19 cellular contexts compared by ENCODE assay signal in genomic region chr2:39723946-39724827, GRCh38. TPM values are rescaled to one million over a fixed set of nuclear protein-coding genes. Genes with fewer than 3 reads are reported as not detected.
A peak's percentile ranks its signal among the peaks of the same experiment; 100 is the strongest.
DNase-seq lines count a peak whose midpoint lies in the region; ATAC-seq and TF ChIP-seq lines count a peak whose summit lies in the region.
"Had no signal": no experiment of that assay in that cellular context is flagged by ENCODE, and none has a peak within 500 bp of the region (broad histone marks: within the 10 kb centered on the region; RNA-seq: fewer than 3 reads in every experiment).

No MANE protein-coding gene starts in this region.

- 27 to 32% methylated on average over 9 of the region's 9 CpGs for WGBS in aorta, 2 donors

- ATAC-seq in aorta (ENCODE audit: low FRiP score): no peak
- ATAC-seq in activated CD4-positive, CD25-positive, alpha-beta regulatory T cell treated with anti-CD3 and anti-CD28 coated beads, Interleukin-2, amount 50 U/mL, for 24 hours: no peak
- ATAC-seq: mucosa of descending colon, T-helper 17 cell had no signal

- H3K27ac ChIP-seq in cardiac muscle cell (peak overlapping the region; percentile 98), right atrium auricular region (peak overlapping the region in 1 of 2 donors; percentile 34), aorta (ENCODE audit: low read depth in 1 of 2, low read length in 2 of 2) (peak overlapping the region; percentile 15 to 21)
- H3K27ac ChIP-seq: ovary, RWPE1 had no signal

- DNase-seq in cardiac muscle cell (ENCODE audit: low read depth in 1 of 2, low spot score in 1 of 2): peak in 1 of 2 donors; percentile 74
- no peak for DNase-seq in right atrium auricular region (ENCODE audit: low spot score)
- peak; percentile 30 for DNase-seq in amniotic epithelial cell (ENCODE audit: low read depth)
- DNase-seq in left kidney (ENCODE audit: low read depth, low spot score): peak; percentile 76
- DNase-seq in aorta: no peak
- no peak for DNase-seq in NCI-H446 treated with DMSO at 0.1 percent for 48 hours (lab: John Stamatoyannopoulos, UW)
- no peak for DNase-seq in T-helper 2 cell
- DNase-seq: activated CD4-positive, alpha-beta T cell treated with anti-CD3 and anti-CD28 coated beads for 1 hour; activated CD8-positive, alpha-beta memory T cell treated with anti-CD3 and anti-CD28 coated beads, Interleukin-2, amount 50 U/mL, for 48 hours; activated naive CD4-positive, alpha-beta T cell treated with anti-CD3 and anti-CD28 coated beads for 36 hours; GDM1; mucosa of descending colon; NCI-H82; ovary; substantia nigra; T-helper 17 cell had no signal

- H3K4me1 ChIP-seq in cardiac muscle cell (ENCODE audit: low read depth): peaks cover 19% of the 10 kb centered on the region
- peaks cover 0 to 7% of the 10 kb centered on the region in 2 donors for H3K4me1 ChIP-seq in right atrium auricular region
- H3K4me1 ChIP-seq in aorta (ENCODE audit: control insufficient read depth in 1 of 2, insufficient read depth in 2 of 2, low read length in 2 of 2): peaks cover 3 to 19% of the 10 kb centered on the region in 2 donors

- H3K9me3 ChIP-seq in cardiac muscle cell (ENCODE audit: low read depth) (no peaks in the 10 kb centered on the region), right atrium auricular region (no peaks in the 10 kb centered on the region), aorta (ENCODE audit: control insufficient read depth, low read length) (no peaks in the 10 kb centered on the region)
- H3K9me3 ChIP-seq: mucosa of descending colon, ovary had no signal

- H3K36me3 ChIP-seq in cardiac muscle cell (no peaks in the 10 kb centered on the region), right atrium auricular region (no peaks in the 10 kb centered on the region), aorta (ENCODE audit: control insufficient read depth in 1 of 2, insufficient read depth in 2 of 2, low read length in 1 of 2) (no peaks in the 10 kb centered on the region)
- H3K36me3 ChIP-seq: ovary had no signal

- intact Hi-C loops in aorta (cut with DNase I): no loop called here

- no peak overlapping the region for H3K4me3 ChIP-seq in cardiac muscle cell
- no peak overlapping the region for H3K4me3 ChIP-seq in right atrium auricular region
- no peak overlapping the region for H3K4me3 ChIP-seq in aorta (ENCODE audit: low read length in 2 of 2)
- H3K4me3 ChIP-seq: mucosa of descending colon, ovary had no signal

- TF ChIP-seq CTCF in cardiac muscle cell (IDR thresholded peaks at IDR 0.05; ENCODE audit: low read depth, low read length) (no peak), right atrium auricular region (IDR thresholded peaks at IDR 0.05) (no peak)

- no peaks in the 10 kb centered on the region for H3K27me3 ChIP-seq in cardiac muscle cell
- H3K27me3 ChIP-seq in right atrium auricular region: no peaks in the 10 kb centered on the region
- no peaks in the 10 kb centered on the region for H3K27me3 ChIP-seq in aorta (ENCODE audit: control insufficient read depth in 1 of 2, insufficient read depth in 2 of 2, low read length in 1 of 2)
- H3K27me3 ChIP-seq: ovary had no signal

RNA-seq across cellular contexts. Expression of gene THUMPD2, which starts 54.9 kb away (rescaled TPM):
- total RNA-seq in cardiac muscle cell (7.0 and 8.4 TPM in 2 replicates), right atrium auricular region (1 to 10 TPM; 5.9 to 9.4 TPM), aorta (10 to 100 TPM; 14.8 to 19.7 TPM)
- polyA plus RNA-seq in cardiac muscle cell (11.8 and 12.1 TPM in 2 replicates), aorta (10 to 100 TPM; 17.8 to 18.9 TPM)

RNA-seq across cellular contexts. Expression of gene TMEM178A, which starts 58.5 kb away (rescaled TPM):
- total RNA-seq in cardiac muscle cell (21.3 and 22.5 TPM in 2 replicates), right atrium auricular region (1 to 10 TPM; 2.9 to 4.3 TPM), aorta (1 to 10 TPM; 2.0 to 5.0 TPM)
- polyA plus RNA-seq in cardiac muscle cell (13.4 and 17.9 TPM in 2 replicates), aorta (1 to 10 TPM; 4.4 to 9.5 TPM)
- total RNA-seq: HT1080 had no signal

Comparison
In these comparisons a context has a peak if more than half of its experiments do, and no peak if none do; other contexts are left out.
1. DNase-seq: peak in amniotic epithelial cell (single experiment) and left kidney (single experiment); none in right atrium auricular region (single experiment), aorta (0 of 2), NCI-H446 treated with DMSO at 0.1 percent for 48 hours (single experiment) and T-helper 2 cell (0 of 5).